21 cellular contexts compared by ENCODE assay signal in the genomic region with DNA sequence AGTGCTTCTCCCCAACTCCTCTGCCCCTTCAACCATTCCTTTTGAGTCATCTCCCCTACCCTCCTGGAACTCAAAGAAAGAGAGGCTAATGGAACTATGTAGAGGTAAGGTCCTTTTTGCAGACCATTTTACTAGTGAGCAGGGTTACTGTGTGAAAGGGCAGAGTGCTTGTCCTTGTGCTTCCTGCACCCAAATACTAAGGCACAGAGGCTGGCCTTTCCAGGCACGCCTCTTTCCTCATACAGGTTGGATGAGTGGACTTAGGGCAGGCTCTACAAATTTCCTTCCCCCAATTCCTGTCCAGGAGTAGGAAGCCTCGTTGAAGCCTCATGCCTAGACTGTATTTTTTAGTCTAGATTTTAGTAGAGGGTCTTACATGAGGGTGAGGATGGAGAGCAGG.
"Had no signal": no experiment of that assay in that cellular context is flagged by ENCODE, and none has a peak within 500 bp of the region (broad histone marks: within the 10 kb centered on the region; RNA-seq: fewer than 3 reads in every experiment).

No MANE protein-coding gene starts in this region.

- H3K9me3 Mint-ChIP-seq: naive B cell; stimulated activated naive B cell treated with anti-CD40 and anti-IgM and Interleukin-4, amounts not matched to agents 10 μg/mL and 1 μg/mL and 100 μg/mL, for 72 hours; stimulated activated naive CD8-positive, alpha-beta T cell treated with anti-CD3 and anti-CD28 coated beads, Interleukin-15, amount 100 ng/mL, for 72 hours had no signal

- H3K4me3 ChIP-seq: colonic mucosa, esophagus muscularis mucosa, left ventricle myocardium inferior, lung, pancreas, skin epidermis, thoracic aorta, transverse colon had no signal

- H3K4me3 Mint-ChIP-seq: immature natural killer cell; naive B cell; stimulated activated naive B cell treated with anti-CD40 and anti-IgM and Interleukin-4, amounts not matched to agents 10 μg/mL and 1 μg/mL and 100 μg/mL, for 72 hours; stimulated activated naive CD8-positive, alpha-beta T cell treated with anti-CD3 and anti-CD28 coated beads, Interleukin-15, amount 100 ng/mL, for 72 hours had no signal

- ATAC-seq: pancreas; sciatic nerve; stimulated activated naive B cell treated with anti-CD40 and anti-IgM and Interleukin-4, amounts not matched to agents 10 μg/mL and 1 μg/mL and 100 μg/mL, for 72 hours; stimulated activated naive CD8-positive, alpha-beta T cell treated with anti-CD3 and anti-CD28 coated beads, Interleukin-15, amount 100 ng/mL, for 72 hours had no signal

- H3K27ac ChIP-seq: colonic mucosa, left ventricle myocardium inferior, pancreas, thoracic aorta, transverse colon had no signal

- H3K4me1 ChIP-seq: colonic mucosa, pancreas, transverse colon had no signal

- H3K27ac Mint-ChIP-seq: immature natural killer cell; naive B cell; progenitor cell of endocrine pancreas; stimulated activated naive B cell treated with anti-CD40 and anti-IgM and Interleukin-4, amounts not matched to agents 10 μg/mL and 1 μg/mL and 100 μg/mL, for 72 hours; stimulated activated naive CD8-positive, alpha-beta T cell treated with anti-CD3 and anti-CD28 coated beads, Interleukin-15, amount 100 ng/mL, for 72 hours had no signal

- H3K36me3 ChIP-seq: colonic mucosa, esophagus muscularis mucosa, left ventricle myocardium inferior, pancreas, thoracic aorta, transverse colon had no signal

- H3K27me3 ChIP-seq: colonic mucosa, esophagus muscularis mucosa, pancreas, transverse colon had no signal

- DNase-seq: caudate nucleus; colonic mucosa; effector CD8-positive, alpha-beta T cell; immature natural killer cell; left ventricle myocardium inferior; mesendoderm; naive B cell; occipital lobe; pancreas; stimulated activated CD4-positive, alpha-beta T cell treated with anti-CD3 and anti-CD28 coated beads, Interleukin-2, amount 100 ng/mL, for 24 hours; stimulated activated CD4-positive, alpha-beta T cell treated with anti-CD3 and anti-CD28 coated beads, Interleukin-4, amount 100 ng/mL, for 4 hours; stimulated activated naive B cell treated with anti-CD40 and anti-IgM and Interleukin-4, amounts not matched to agents 10 μg/mL and 1 μg/mL and 100 μg/mL, for 72 hours; stimulated activated naive CD8-positive, alpha-beta T cell treated with anti-CD3 and anti-CD28 coated beads, Interleukin-15, amount 100 ng/mL, for 72 hours; substantia nigra; transverse colon had no signal

- H3K4me1 Mint-ChIP-seq: immature natural killer cell; naive B cell; stimulated activated naive B cell treated with anti-CD40 and anti-IgM and Interleukin-4, amounts not matched to agents 10 μg/mL and 1 μg/mL and 100 μg/mL, for 72 hours; stimulated activated naive CD8-positive, alpha-beta T cell treated with anti-CD3 and anti-CD28 coated beads, Interleukin-15, amount 100 ng/mL, for 72 hours had no signal

- H3K9me3 ChIP-seq: colonic mucosa, esophagus muscularis mucosa, left ventricle myocardium inferior, pancreas, thoracic aorta, transverse colon had no signal

- H3K36me3 Mint-ChIP-seq: immature natural killer cell; naive B cell; stimulated activated naive B cell treated with anti-CD40 and anti-IgM and Interleukin-4, amounts not matched to agents 10 μg/mL and 1 μg/mL and 100 μg/mL, for 72 hours had no signal
